In the genomic region with DNA sequence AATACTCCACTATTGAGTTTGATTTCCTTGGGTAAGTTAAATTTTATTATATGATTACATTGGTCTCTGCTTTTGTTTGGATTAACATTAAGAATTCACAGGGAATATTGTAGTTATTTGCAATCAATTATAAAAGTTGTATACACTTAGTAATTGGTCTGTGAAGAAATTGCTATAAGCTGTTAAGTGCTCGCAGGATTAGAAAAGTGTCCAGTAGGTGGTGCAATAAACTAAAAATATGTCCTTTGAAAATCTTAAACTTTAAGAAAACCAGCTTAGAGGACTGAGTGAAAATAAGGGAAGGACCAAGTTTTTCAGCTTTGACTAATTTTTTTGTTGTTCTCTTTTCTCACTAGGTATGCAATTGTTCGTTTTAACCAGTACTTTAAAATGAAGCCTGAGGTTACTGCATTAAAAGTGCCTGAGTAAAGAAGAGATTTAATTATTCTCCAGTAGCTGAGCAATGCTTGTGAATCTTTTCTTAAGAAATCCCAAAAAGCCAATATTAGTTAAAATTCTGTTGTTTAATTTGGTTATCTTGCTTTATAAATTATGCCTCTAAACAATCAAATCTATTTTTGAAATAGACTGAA, we compare ENCODE assay signal across 8 cellular contexts.
A peak's percentile ranks its signal among the peaks of the same experiment; 100 is the strongest.
DNase-seq lines count a peak whose midpoint lies in the region; ATAC-seq, FAIRE-seq and TF ChIP-seq lines count a peak whose summit lies in the region.

No MANE protein-coding gene starts in this region.

- H3K36me3 ChIP-seq in RWPE2 (ENCODE audit: low read depth) = peaks cover 7% of the 10 kb centered on the region; the same call in 1 of the 2 replicates

- DNase-seq in AG20443 (ENCODE audit: low spot score) = peak; percentile 14
- peak; percentile 20 for DNase-seq in HTR-8/SVneo (ENCODE audit: insufficient read length, low spot score)
- DNase-seq in RWPE2 (ENCODE audit: low spot score) = no peak
- DNase-seq in fibroblast of the conjunctiva (ENCODE audit: low read depth) = peak; percentile 28
- no peak for DNase-seq in stimulated activated effector memory CD8-positive, alpha-beta T cell treated with anti-CD3 and anti-CD28 coated beads, Interleukin-12 subunit alpha, Interleukin-12 subunit beta, amount 100 ng/mL, for 72 hours (ENCODE audit: low spot score in 2 of 2)
- no peak for DNase-seq in coronary artery (ENCODE audit: low spot score)

- H3K4me3 Mint-ChIP-seq in stimulated activated effector memory CD8-positive, alpha-beta T cell treated with anti-CD3 and anti-CD28 coated beads, Interleukin-12 subunit alpha, Interleukin-12 subunit beta, amount 100 ng/mL, for 72 hours = no peak overlapping the region

- no peak overlapping the region for H3K27ac Mint-ChIP-seq in stimulated activated effector memory CD8-positive, alpha-beta T cell treated with anti-CD3 and anti-CD28 coated beads, Interleukin-12 subunit alpha, Interleukin-12 subunit beta, amount 100 ng/mL, for 72 hours

- ATAC-seq in GM18499 (IDR thresholded peaks at IDR 0.05; ENCODE audit: insufficient read depth, unreplicated experiment) = peak; percentile 34
- no peak for ATAC-seq in RWPE2 (ENCODE audit: low read depth)
- ATAC-seq in stimulated activated effector memory CD8-positive, alpha-beta T cell treated with anti-CD3 and anti-CD28 coated beads, Interleukin-12 subunit alpha, Interleukin-12 subunit beta, amount 100 ng/mL, for 72 hours = peak; percentile 31
- ATAC-seq in GM19023 (IDR thresholded peaks at IDR 0.05; ENCODE audit: unreplicated experiment) = no peak

- H3K9me3 ChIP-seq in RWPE2 (ENCODE audit: severe bottlenecking) = no peaks in the 10 kb centered on the region

- H3K4me1 Mint-ChIP-seq in stimulated activated effector memory CD8-positive, alpha-beta T cell treated with anti-CD3 and anti-CD28 coated beads, Interleukin-12 subunit alpha, Interleukin-12 subunit beta, amount 100 ng/mL, for 72 hours = peaks cover 28% of the 10 kb centered on the region

- TF ChIP-seq CTCF in RWPE2 (IDR thresholded peaks at IDR 0.05; ENCODE audit: poor library complexity, severe bottlenecking) = peak; percentile 52
- TF ChIP-seq CTCF in coronary artery (IDR thresholded peaks at IDR 0.05) = no peak

- FAIRE-seq in HTR-8/SVneo (lab: Jason Lieb, UNC) = no peak

- peaks cover 2% of the 10 kb centered on the region for H3K9me3 Mint-ChIP-seq in stimulated activated effector memory CD8-positive, alpha-beta T cell treated with anti-CD3 and anti-CD28 coated beads, Interleukin-12 subunit alpha, Interleukin-12 subunit beta, amount 100 ng/mL, for 72 hours

- H3K36me3 Mint-ChIP-seq in stimulated activated effector memory CD8-positive, alpha-beta T cell treated with anti-CD3 and anti-CD28 coated beads, Interleukin-12 subunit alpha, Interleukin-12 subunit beta, amount 100 ng/mL, for 72 hours = peaks cover 68% of the 10 kb centered on the region

- H3K4me1 ChIP-seq in RWPE2 (ENCODE audit: insufficient read depth, poor library complexity, severe bottlenecking) = no peaks in the 10 kb centered on the region

- no peak overlapping the region for H3K27ac ChIP-seq in RWPE2 (ENCODE audit: poor library complexity, severe bottlenecking)
- H3K27ac ChIP-seq in coronary artery = no peak overlapping the region

- H3K4me3 ChIP-seq in RWPE2 (ENCODE audit: severe bottlenecking) (no peak overlapping the region), coronary artery (no peak overlapping the region)

- H3K27me3 ChIP-seq in RWPE2 (ENCODE audit: insufficient read depth, poor library complexity, severe bottlenecking) = no peaks in the 10 kb centered on the region

Comparison
In these comparisons a context has a peak if more than half of its experiments do, and no peak if none do; other contexts are left out.
1. DNase-seq: peak in AG20443 (single experiment), HTR-8/SVneo (single experiment) and fibroblast of the conjunctiva (single experiment); none in RWPE2 (single experiment), stimulated activated effector memory CD8-positive, alpha-beta T cell treated with anti-CD3 and anti-CD28 coated beads, Interleukin-12 subunit alpha, Interleukin-12 subunit beta, amount 100 ng/mL, for 72 hours (0 of 2) and coronary artery (single experiment).
2. ATAC-seq: peak in GM18499 (single experiment) and stimulated activated effector memory CD8-positive, alpha-beta T cell treated with anti-CD3 and anti-CD28 coated beads, Interleukin-12 subunit alpha, Interleukin-12 subunit beta, amount 100 ng/mL, for 72 hours (single experiment); none in RWPE2 (single experiment) and GM19023 (single experiment).